22 cellular contexts compared by ENCODE assay signal in the genomic region with DNA sequence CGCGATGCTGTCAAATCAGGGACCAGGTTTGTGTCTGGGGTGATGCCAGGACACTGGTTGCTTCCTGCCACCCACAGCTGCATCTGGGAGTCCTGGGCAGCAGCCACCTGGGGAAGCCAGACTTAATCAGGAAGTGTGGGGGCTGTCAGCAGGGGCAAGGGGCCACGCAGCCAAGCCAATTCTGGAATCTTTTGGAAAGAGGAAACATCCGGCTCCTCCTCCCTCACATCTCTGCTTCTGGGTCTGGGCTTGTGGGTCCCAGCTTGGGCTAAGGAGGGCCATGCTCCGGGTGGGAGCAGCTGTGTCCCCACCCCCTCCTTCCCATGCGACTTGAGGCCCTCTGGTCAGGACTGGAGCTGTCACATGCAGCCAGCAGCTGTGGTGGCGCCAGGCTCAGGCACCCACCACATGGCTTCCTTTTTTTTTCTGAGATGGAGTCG. TPM values are rescaled to one million over a fixed set of nuclear protein-coding genes. Genes with fewer than 3 reads are reported as not detected.
A peak's percentile ranks its signal among the peaks of the same experiment; 100 is the strongest.
DNase-seq lines count a peak whose midpoint lies in the region; ATAC-seq, FAIRE-seq and TF ChIP-seq lines count a peak whose summit lies in the region.
"Had no signal": no experiment of that assay in that cellular context is flagged by ENCODE, and none has a peak within 500 bp of the region (broad histone marks: within the 10 kb centered on the region; RNA-seq: fewer than 3 reads in every experiment).

No MANE protein-coding gene starts in this region.

- no peak overlapping the region for H3K4me3 ChIP-seq in K562
- H3K4me3 ChIP-seq: GM23248, stomach had no signal

- no peak overlapping the region for H3K4me2 ChIP-seq in K562 (ENCODE audit: insufficient read depth, low read length)

- no TSS peak for BruUV-seq in K562 (replicated peaks; lab: Mats Ljungman, UMichigan)

- intact Hi-C loops in K562 (cut with micrococcal nuclease): no loop called here

- in situ Hi-C loops in K562 (cut with MboI): no loop called here

- H3K36me3 Mint-ChIP-seq in nephron (ENCODE audit: low read depth): no peaks in the 10 kb centered on the region
- H3K36me3 Mint-ChIP-seq: activated naive CD4-positive, alpha-beta T cell treated with anti-CD3 and anti-CD28 coated beads, Interleukin-2, amount 10 ng/mL, durations not matched to agents 7 days and 5 days; CD14-positive monocyte had no signal

- peaks cover 26 to 31% of the 10 kb centered on the region in 2 experiments for H3K27me3 ChIP-seq in K562 (ENCODE audit: control insufficient read depth in 2 of 2, insufficient read depth in 2 of 2, low read length in 2 of 2)

- H4K20me1 ChIP-seq in K562 (replicated peaks; ENCODE audit: control insufficient read depth, insufficient read depth, low read length): no peaks in the 10 kb centered on the region; the same call in 1 of the 2 replicates

- FAIRE-seq in K562 (lab: Jason Lieb, UNC): no peak
- FAIRE-seq: bronchial epithelial cell, endometrium, G401.6 had no signal

- TF ChIP-seq RAD21 in K562 (CRISPR knock-in tag; conservative IDR thresholded peaks at IDR 0.05 in 1 of 2, IDR thresholded peaks at IDR 0.05 in 1 of 2): no peak

- TF ChIP-seq POLR2A in K562 (conservative IDR thresholded peaks at IDR 0.05): no peak

- POLR2A ChIA-PET in K562 (lab: Yijun Ruan, JAX): interaction anchor here (1.2 kb wide), 1 partner anchor 8 kb away, joined by 5 read pairs; no protein-coding TSS in a partner anchor

- no peak for ATAC-seq in K562
- no peak for ATAC-seq in stimulated activated naive CD8-positive, alpha-beta T cell treated with anti-CD3 and anti-CD28 coated beads, Interleukin-15, amount 100 ng/mL, for 72 hours
- ATAC-seq: activated CD8-positive, alpha-beta T cell treated with anti-CD3 and anti-CD28 coated beads, Interleukin-2, amount 10 ng/mL, durations not matched to agents 7 days and 5 days had no signal

- no peak overlapping the region for H2AFZ ChIP-seq in K562 (ENCODE audit: low read depth, low read length)
- H2AFZ ChIP-seq: GM23248 had no signal

- CTCF ChIA-PET in K562 (lab: Yijun Ruan, JAX; ENCODE audit: low intra/inter-chr PET ratio): no interaction called here

- no peaks in the 10 kb centered on the region for H3K9me3 ChIP-seq in K562 (replicated peaks; ENCODE audit: control insufficient read depth, insufficient read depth, low read depth, low read length)
- H3K9me3 ChIP-seq: stomach had no signal

- no peaks in the 10 kb centered on the region for H3K36me3 ChIP-seq in K562 (ENCODE audit: control insufficient read depth, insufficient read depth, low read length)
- H3K36me3 ChIP-seq: stomach had no signal

- H3K27ac Mint-ChIP-seq in nephron: peak overlapping the region; percentile 4 to 25 (median 21)
- no peak overlapping the region for H3K27ac Mint-ChIP-seq in stimulated activated naive CD8-positive, alpha-beta T cell treated with anti-CD3 and anti-CD28 coated beads, Interleukin-15, amount 100 ng/mL, for 72 hours
- H3K27ac Mint-ChIP-seq: activated CD8-positive, alpha-beta T cell treated with anti-CD3 and anti-CD28 coated beads, Interleukin-2, amount 10 ng/mL, durations not matched to agents 7 days and 5 days; activated naive CD4-positive, alpha-beta T cell treated with anti-CD3 and anti-CD28 coated beads, Interleukin-2, amount 10 ng/mL, durations not matched to agents 7 days and 5 days had no signal

- no peak for TF ChIP-seq CTCF in K562 (IDR thresholded peaks at IDR 0.05 in 2 of 3, conservative IDR thresholded peaks at IDR 0.05 in 1 of 3; ENCODE audit: insufficient read depth in 2 of 3, low read depth in 1 of 3, low read length in 3 of 3)
- no peak for TF ChIP-seq CTCF in nephron (IDR thresholded peaks at IDR 0.05; ENCODE audit: unreplicated experiment in 3 of 3)

- 4% methylated on average over 8 of the region's 8 CpGs for WGBS in K562 (ENCODE audit: insufficient coverage, low coverage, missing lambda C conversion rate)

- TF ChIP-seq EP300 in K562 (IDR thresholded peaks at IDR 0.05; ENCODE audit: low read length): no peak

- H3K9me3 Mint-ChIP-seq in nephron: no peaks in the 10 kb centered on the region
- H3K9me3 Mint-ChIP-seq in stimulated activated naive CD8-positive, alpha-beta T cell treated with anti-CD3 and anti-CD28 coated beads, Interleukin-15, amount 100 ng/mL, for 72 hours: no peaks in the 10 kb centered on the region
- H3K9me3 Mint-ChIP-seq: activated naive CD4-positive, alpha-beta T cell treated with anti-CD3 and anti-CD28 coated beads, Interleukin-2, amount 10 ng/mL, durations not matched to agents 7 days and 5 days; CD14-positive monocyte had no signal

- peaks cover 0 to 10% of the 10 kb centered on the region in 2 experiments; a peak in 2 of 5 replicates for H3K4me1 ChIP-seq in K562 (replicated peaks in 1 of 2; ENCODE audit: control insufficient read depth in 2 of 2, insufficient read depth in 2 of 2, low read length in 2 of 2)

- peak; percentile 14 for DNase-seq in GDM1 (lab: John Stamatoyannopoulos, UW)
- peak; percentile 69 for DNase-seq in MV-4-11 (lab: John Stamatoyannopoulos, UW)
- DNase-seq in K562 (ENCODE audit: extremely low read depth in 1 of 4, low spot score in 3 of 4): no peak
- DNase-seq in NCI-H526 (lab: John Stamatoyannopoulos, UW): no peak
- no peak for DNase-seq in stimulated activated naive CD8-positive, alpha-beta T cell treated with anti-CD3 and anti-CD28 coated beads, Interleukin-15, amount 100 ng/mL, for 72 hours
- DNase-seq in T1000 (lab: John Stamatoyannopoulos, UW): no peak
- DNase-seq in hepatic stellate cell (ENCODE audit: low spot score): no peak
- DNase-seq: activated CD8-positive, alpha-beta T cell treated with anti-CD3 and anti-CD28 coated beads, Interleukin-2, amount 10 ng/mL, durations not matched to agents 7 days and 5 days; activated naive CD4-positive, alpha-beta T cell treated with anti-CD3 and anti-CD28 coated beads, Interleukin-2, amount 10 ng/mL, durations not matched to agents 7 days and 5 days; GM23248; NCI-H345; stomach; T-helper 9 cell had no signal

- peak overlapping the region in 1 of 3 experiments; percentile 3 for H3K4me3 Mint-ChIP-seq in nephron
- no peak overlapping the region for H3K4me3 Mint-ChIP-seq in stimulated activated naive CD8-positive, alpha-beta T cell treated with anti-CD3 and anti-CD28 coated beads, Interleukin-15, amount 100 ng/mL, for 72 hours
- H3K4me3 Mint-ChIP-seq: activated CD8-positive, alpha-beta T cell treated with anti-CD3 and anti-CD28 coated beads, Interleukin-2, amount 10 ng/mL, durations not matched to agents 7 days and 5 days; activated naive CD4-positive, alpha-beta T cell treated with anti-CD3 and anti-CD28 coated beads, Interleukin-2, amount 10 ng/mL, durations not matched to agents 7 days and 5 days had no signal

- no peak overlapping the region for H3K27ac ChIP-seq in K562 (ENCODE audit: extremely low read depth, low read depth, low read length)
- H3K27ac ChIP-seq: GM23248, stomach had no signal

- no peaks in the 10 kb centered on the region for H3K79me2 ChIP-seq in K562 (ENCODE audit: control insufficient read depth, insufficient read depth, low read length)

- H3K9ac ChIP-seq in K562 (ENCODE audit: insufficient read depth in 1 of 2, low read depth in 2 of 2, low read length in 2 of 2): no peak overlapping the region
- H3K9ac ChIP-seq: GM23248 had no signal

- H3K9me1 ChIP-seq in K562 (ENCODE audit: control insufficient read depth, insufficient read depth, low read length): no peaks in the 10 kb centered on the region

- H3K4me1 Mint-ChIP-seq in nephron: peaks cover 20% of the 10 kb centered on the region
- H3K4me1 Mint-ChIP-seq in stimulated activated naive CD8-positive, alpha-beta T cell treated with anti-CD3 and anti-CD28 coated beads, Interleukin-15, amount 100 ng/mL, for 72 hours: peaks cover 6% of the 10 kb centered on the region

- H3K27me3 Mint-ChIP-seq in nephron (ENCODE audit: low read depth): peaks cover 21% of the 10 kb centered on the region
- peaks cover 6% of the 10 kb centered on the region for H3K27me3 Mint-ChIP-seq in stimulated activated naive CD8-positive, alpha-beta T cell treated with anti-CD3 and anti-CD28 coated beads, Interleukin-15, amount 100 ng/mL, for 72 hours

TF ChIP-seq in K562, 482 proteins besides CTCF, POLR2A, EP300 and RAD21:
- TF ChIP-seq, protein P1, sequence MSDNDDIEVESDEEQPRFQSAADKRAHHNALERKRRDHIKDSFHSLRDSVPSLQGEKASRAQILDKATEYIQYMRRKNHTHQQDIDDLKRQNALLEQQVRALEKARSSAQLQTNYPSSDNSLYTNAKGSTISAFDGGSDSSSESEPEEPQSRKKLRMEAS (CRISPR knock-in tag; IDR thresholded peaks at IDR 0.05): 0 out of 2 replicates have a peak, but pooled peaks have one; percentile 13
- no peak for TF ChIP-seq MEF2D (tag; conservative IDR thresholded peaks at IDR 0.05; ENCODE audit: low read depth)

RNA-seq across cellular contexts. Expression of gene CCDC182, which starts 37.0 kb away (rescaled TPM):
- total RNA-seq in K562 (2011; cell fraction: chromatin; rRNA removed; ENCODE audit: low replicate concordance): not detected in 2 replicates
- not detected in 2 replicates for total RNA-seq in K562 (2011; cell fraction: nucleolus; rRNA removed)
- total RNA-seq in K562 (2011; cell fraction: nucleoplasm; rRNA removed): not detected in 2 replicates
- not detected in 2 replicates for total RNA-seq in K562 (2014; rRNA removed)
- total RNA-seq in K562 (2014; rRNA removed; fragmentation: Illumina TruSeq; extraction: Trizol): not detected in 2 replicates
- not detected in 2 replicates for total RNA-seq in K562 (2015; rRNA removed; fragmentation: Illumina TruSeq; extraction: Trizol)
- total RNA-seq in K562 (2021): not detected in 2 replicates
- not detected in 2 replicates for polyA plus RNA-seq in K562 (2011; rRNA removed)
- polyA plus RNA-seq in K562 (2011; cell fraction: cytosol; rRNA removed): not detected in 2 replicates
- not detected in 2 replicates for polyA plus RNA-seq in K562 (2011; cell fraction: nucleus; rRNA removed)
- polyA plus RNA-seq in K562 (2012): not detected in 2 replicates
- not detected in 2 replicates for polyA plus RNA-seq in K562 (2014; fragmentation: Illumina TruSeq; extraction: Trizol)
- not detected for polyA plus RNA-seq in K562 (2014; fragmentation: Nextera tagmentation; extraction: Ambion mirVana)
- not detected in 2 replicates for polyA plus RNA-seq in K562 (2014; rRNA removed)
- not detected in 2 replicates for polyA minus RNA-seq in K562 (2011; rRNA and poly(A)+ RNA removed)
- not detected in 2 replicates for polyA minus RNA-seq in K562 (2011; cell fraction: cytosol; rRNA and poly(A)+ RNA removed)
- not detected in 2 replicates for polyA minus RNA-seq in K562 (2011; cell fraction: nucleus; rRNA and poly(A)+ RNA removed)
- total RNA-seq: activated CD8-positive, alpha-beta T cell treated with anti-CD3 and anti-CD28 coated beads, Interleukin-2, amount 10 ng/mL, durations not matched to agents 7 days and 5 days; bronchial epithelial cell; glomerular endothelial cell; GM23248; MCF 10A; RPMI7951; stomach had no signal
- polyA plus RNA-seq: CD14-positive monocyte, GM23248, neural cell, stomach had no signal

Comparison
In these comparisons a context has a peak if more than half of its experiments do, and no peak if none do; other contexts are left out.
1. DNase-seq: peak in GDM1 (single experiment) and MV-4-11 (single experiment); none in K562 (0 of 4), NCI-H526 (0 of 2), stimulated activated naive CD8-positive, alpha-beta T cell treated with anti-CD3 and anti-CD28 coated beads, Interleukin-15, amount 100 ng/mL, for 72 hours (0 of 2), T1000 (single experiment) and hepatic stellate cell (single experiment).
2. H3K27ac Mint-ChIP-seq: peak in nephron (3 of 3); none in stimulated activated naive CD8-positive, alpha-beta T cell treated with anti-CD3 and anti-CD28 coated beads, Interleukin-15, amount 100 ng/mL, for 72 hours (0 of 2).